ENCODE assay signal across 29 cellular contexts in genomic region chr16:11806721-11807120, GRCh38. TPM values are rescaled to one million over a fixed set of nuclear protein-coding genes. Genes with fewer than 3 reads are reported as not detected.
DNase-seq lines count a peak whose midpoint lies in the region; ATAC-seq and TF ChIP-seq lines count a peak whose summit lies in the region.
"Had no signal": no experiment of that assay in that cellular context is flagged by ENCODE, and none has a peak within 500 bp of the region (broad histone marks: within the 10 kb centered on the region; RNA-seq: fewer than 3 reads in every experiment).

No MANE protein-coding gene starts in this region.

- TF ChIP-seq POLR2A in vagina (IDR thresholded peaks at IDR 0.05): no peak

- H3K27ac ChIP-seq in vagina (no peak overlapping the region), neuronal stem cell (replicated peaks; ENCODE audit: low read length) (no peak overlapping the region)
- H3K27ac ChIP-seq: A549, BLaER1, foreskin keratinocyte, heart right ventricle, neutrophil, PC-9, prostate gland, SJCRH30 had no signal

- H3K4ac ChIP-seq in neuronal stem cell (ENCODE audit: low read length): no peak overlapping the region

- H3K36me3 ChIP-seq in vagina (no peaks in the 10 kb centered on the region), neuronal stem cell (replicated peaks in 1 of 2; ENCODE audit: control insufficient read depth in 2 of 2, insufficient read depth in 2 of 2, low read length in 2 of 2) (no peaks in the 10 kb centered on the region)
- H3K36me3 ChIP-seq: BLaER1, heart right ventricle, neutrophil, prostate gland, SJCRH30 had no signal

- H2BK15ac ChIP-seq in neuronal stem cell (ENCODE audit: low read length): no peak overlapping the region

- no peak overlapping the region for H3K14ac ChIP-seq in neuronal stem cell (ENCODE audit: low read length)

- H3K4me1 ChIP-seq in vagina (no peaks in the 10 kb centered on the region), neuronal stem cell (ENCODE audit: control insufficient read depth in 2 of 2, insufficient read depth in 1 of 2, low read depth in 1 of 2, low read length in 2 of 2) (no peaks in the 10 kb centered on the region)
- H3K4me1 ChIP-seq: foreskin keratinocyte, prostate gland, SJCRH30 had no signal

- DNase-seq in AG04449 (ENCODE audit: low read depth, low spot score) (peak; percentile 76), HCEC 1CT (peak; percentile 86), cardiac fibroblast (ENCODE audit: low read depth in 2 of 2) (peak; percentile 43 to 74), iris pigment epithelial cell (ENCODE audit: low read depth) (peak; percentile 90), vagina (ENCODE audit: extremely low spot score in 2 of 2) (no peak), T1000 (lab: John Stamatoyannopoulos, UW) (no peak), neuronal stem cell (ENCODE audit: low spot score) (no peak), Right ventricle myocardium inferior (ENCODE audit: missing footprints) (no peak)
- DNase-seq: activated CD4-positive, alpha-beta memory T cell treated with anti-CD3 and anti-CD28 coated beads for 36 hours; activated CD8-positive, alpha-beta memory T cell treated with anti-CD3 and anti-CD28 coated beads, Interleukin-2, amount 50 U/mL, for 4 hours; aorta; caudate nucleus; foreskin keratinocyte; heart right ventricle; left colon; mesendoderm; NCI-H1048; NCI-H1694 treated with DMSO at 0.1 percent for 48 hours; NCI-H524 treated with DMSO at 0.1 percent for 48 hours; PC-9; SJCRH30; stimulated activated naive CD4-positive, alpha-beta T cell; T-cell had no signal

- H3K23ac ChIP-seq in neuronal stem cell (ENCODE audit: low read depth, low read length, poor library complexity): no peak overlapping the region

- H2BK5ac ChIP-seq in neuronal stem cell (ENCODE audit: low read length): no peak overlapping the region

- H2BK12ac ChIP-seq in neuronal stem cell (ENCODE audit: low read length): no peak overlapping the region

- no peaks in the 10 kb centered on the region for H3K9me3 ChIP-seq in vagina
- H3K9me3 ChIP-seq in neuronal stem cell (replicated peaks in 1 of 2; ENCODE audit: control insufficient read depth in 2 of 2, insufficient read depth in 1 of 2, low read depth in 1 of 2, low read length in 2 of 2): no peaks in the 10 kb centered on the region
- H3K9me3 ChIP-seq: A549, BLaER1, heart right ventricle, neutrophil, prostate gland, SJCRH30 had no signal

- no peaks in the 10 kb centered on the region for H3K27me3 ChIP-seq in vagina
- no peaks in the 10 kb centered on the region for H3K27me3 ChIP-seq in neuronal stem cell (ENCODE audit: control insufficient read depth in 3 of 3, insufficient read depth in 3 of 3, low read depth in 1 of 3, low read length in 3 of 3)
- H3K27me3 ChIP-seq: BLaER1, heart right ventricle, SJCRH30 had no signal

- no peak overlapping the region for H3K9ac ChIP-seq in neuronal stem cell (ENCODE audit: low read depth, low read length, poor library complexity)
- H3K9ac ChIP-seq: BLaER1 had no signal

- H3K18ac ChIP-seq in neuronal stem cell (ENCODE audit: low read length): no peak overlapping the region

- no peaks in the 10 kb centered on the region for H3K79me1 ChIP-seq in neuronal stem cell (ENCODE audit: low read depth, low read length)

- H4K91ac ChIP-seq in neuronal stem cell (ENCODE audit: low read depth, low read length, poor library complexity): no peak overlapping the region

- no peak for ATAC-seq in Right ventricle myocardium inferior
- ATAC-seq: A549; activated CD4-positive, CD25-positive, alpha-beta regulatory T cell treated with anti-CD3 and anti-CD28 coated beads, Interleukin-2, amount 50 U/mL, for 24 hours; activated naive CD4-positive, alpha-beta T cell treated with anti-CD3 and anti-CD28 coated beads, Interleukin-2, amount 50 U/mL, for 72 hours; foreskin keratinocyte; heart right ventricle; left colon; T-cell had no signal

- no peak overlapping the region for H4K8ac ChIP-seq in neuronal stem cell (ENCODE audit: low read depth, low read length)

- POLR2A ChIA-PET in AG04449 (lab: Yijun Ruan, JAX): interaction anchor here (0.5 to 1.2 kb wide), 2 partner anchors 9 to 94 kb away, joined by 3 to 11 read pairs; partner anchors contain the start of gene ZC3H7A

- H3K4me3 ChIP-seq in AG04449 (ENCODE audit: low read depth, low read length): no peak overlapping the region
- H3K4me3 ChIP-seq in cardiac fibroblast (replicated peaks in 1 of 2; ENCODE audit: low read depth in 2 of 2, low read length in 2 of 2): no peak overlapping the region
- H3K4me3 ChIP-seq in vagina: no peak overlapping the region
- H3K4me3 ChIP-seq in neuronal stem cell (ENCODE audit: low read length in 2 of 2): no peak overlapping the region
- H3K4me3 ChIP-seq: A549, BLaER1, heart right ventricle, PC-9, prostate gland, SJCRH30 had no signal

- intact Hi-C loops in vagina (cut with DNase I) (no loop called here), Right ventricle myocardium inferior (cut with DNase I) (no loop called here)

- no peak overlapping the region for H2AK5ac ChIP-seq in neuronal stem cell (ENCODE audit: low read depth, low read length)

- H3K4me2 ChIP-seq in neuronal stem cell (ENCODE audit: insufficient read depth, low read length, poor library complexity, severe bottlenecking): no peak overlapping the region
- H3K4me2 ChIP-seq: A549, BLaER1, PC-9 had no signal

- no peak overlapping the region for H2AFZ ChIP-seq in neuronal stem cell (ENCODE audit: low read length)
- H2AFZ ChIP-seq: PC-9 had no signal

- no CpG with 5 or more reads among the region's 8 CpGs for WGBS in neuronal stem cell (ENCODE audit: extremely low coverage in 2 of 2, insufficient read length in 2 of 2, insufficient replicate concordance in 1 of 2), 2 donors

- H2BK120ac ChIP-seq in neuronal stem cell (ENCODE audit: low read depth, low read length): no peak overlapping the region

- no peak for TF ChIP-seq CTCF in AG04449 (IDR thresholded peaks at IDR 0.05; ENCODE audit: insufficient read depth, low read length, missing control alignments)
- no peak for TF ChIP-seq CTCF in cardiac fibroblast (IDR thresholded peaks at IDR 0.05; ENCODE audit: low read depth, low read length)
- no peak for TF ChIP-seq CTCF in vagina (IDR thresholded peaks at IDR 0.05)

- CTCF ChIA-PET in AG04449 (lab: Yijun Ruan, JAX): interaction anchor here (1.2 kb wide), 1 partner anchor 10 kb away, joined by 16 read pairs; the partner anchor contains the start of gene ZC3H7A

RNA-seq across cellular contexts. Expression of gene ZC3H7A, which starts 9.7 kb away (rescaled TPM):
- total RNA-seq in vagina (67.5 TPM), Right ventricle myocardium inferior (22.6 TPM)
- 36.2 TPM for polyA plus RNA-seq in neuronal stem cell (2013, experiment 1 of 2)
- 34.1 TPM for polyA plus RNA-seq in neuronal stem cell (2013, experiment 2 of 2)

RNA-seq across cellular contexts. Expression of gene RSL1D1, which starts 44.6 kb away (rescaled TPM):
- total RNA-seq in vagina (148 TPM), Right ventricle myocardium inferior (111 TPM)
- polyA plus RNA-seq in neuronal stem cell (2013, experiment 1 of 2): 202 TPM
- 204 TPM for polyA plus RNA-seq in neuronal stem cell (2013, experiment 2 of 2)

Comparison
In these comparisons a context has a peak if more than half of its experiments do, and no peak if none do; other contexts are left out.
1. DNase-seq: peak in AG04449 (single experiment), HCEC 1CT (single experiment), cardiac fibroblast (2 of 2) and iris pigment epithelial cell (single experiment); none in vagina (0 of 2), T1000 (single experiment), neuronal stem cell (single experiment) and Right ventricle myocardium inferior (single experiment).